Comparison of ENCODE assay signal across 9 cellular contexts in the genomic region with DNA sequence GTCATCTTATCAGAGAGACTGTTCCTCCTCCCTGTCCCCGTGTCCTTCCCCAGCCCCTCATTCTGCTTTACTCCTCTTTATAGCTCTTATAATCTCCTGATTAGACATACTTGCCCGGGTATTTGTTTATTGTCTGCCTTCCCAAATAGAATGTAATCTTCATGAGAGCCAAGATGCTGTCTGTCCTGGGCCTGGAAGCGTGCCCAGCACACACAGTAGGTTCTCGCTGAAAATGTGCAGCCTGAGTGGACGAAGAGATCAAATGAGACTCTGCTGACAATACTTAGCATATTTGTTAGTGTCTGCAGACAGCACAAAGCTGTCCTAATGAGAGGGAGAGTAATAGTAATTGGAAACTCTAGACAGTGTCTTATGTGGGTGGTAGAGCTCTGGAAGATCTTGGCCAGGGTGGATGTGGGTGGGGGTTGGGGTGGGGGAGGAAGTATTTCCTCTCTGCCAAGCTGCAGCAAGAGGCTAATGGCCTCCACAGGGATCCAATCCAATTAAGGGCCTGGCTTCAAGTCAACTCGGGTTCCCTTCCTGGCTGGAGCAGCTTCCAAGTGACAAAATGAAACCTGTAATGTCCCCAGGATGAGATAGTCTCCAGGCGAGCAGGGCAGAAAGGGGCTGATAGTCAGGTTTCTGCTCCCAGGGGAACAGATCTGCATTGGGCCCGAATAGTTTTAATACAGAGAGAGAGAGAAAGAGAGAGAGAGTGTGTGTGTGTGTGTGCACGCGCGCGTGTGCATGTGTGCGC. TPM values are rescaled to one million over a fixed set of nuclear protein-coding genes. Genes with fewer than 3 reads are reported as not detected.
DNase-seq lines count a peak whose midpoint lies in the region; ATAC-seq and TF ChIP-seq lines count a peak whose summit lies in the region.
"Had no signal": no experiment of that assay in that cellular context is flagged by ENCODE, and none has a peak within 500 bp of the region (broad histone marks: within the 10 kb centered on the region; RNA-seq: fewer than 3 reads in every experiment).

No MANE protein-coding gene starts in this region.

- H3K27ac ChIP-seq in fibroblast of lung (ENCODE audit: insufficient read depth, low read length) = peak overlapping the region; percentile 43

- H3K79me2 ChIP-seq in fibroblast of lung (ENCODE audit: control insufficient read depth, insufficient read depth, low read length) = no peaks in the 10 kb centered on the region

- peak overlapping the region; percentile 71 for H2AFZ ChIP-seq in fibroblast of lung (ENCODE audit: low read length)

- H3K9me3 Mint-ChIP-seq in naive thymus-derived CD8-positive, alpha-beta T cell = no peaks in the 10 kb centered on the region

- no peak for ATAC-seq in naive thymus-derived CD8-positive, alpha-beta T cell

- DNase-seq in DMS79 treated with DMSO at 0.1 percent for 48 hours (lab: John Stamatoyannopoulos, UW) (peak; percentile 66), NT2/D1 (ENCODE audit: low read depth, low spot score) (no peak), fibroblast of lung (ENCODE audit: low read depth in 2 of 2) (peak; percentile 71 to 77), posterior vena cava (ENCODE audit: low spot score) (peak; percentile 73), GDM1 (lab: John Stamatoyannopoulos, UW) (no peak), NOMO-1 treated with DMSO at 0.1 percent for 48 hours (lab: John Stamatoyannopoulos, UW; ENCODE audit: unreplicated experiment) (no peak)
- DNase-seq in naive thymus-derived CD8-positive, alpha-beta T cell = no peak
- no peak for DNase-seq in stimulated activated CD8-positive, alpha-beta memory T cell treated with anti-CD3 and anti-CD28 coated beads, Interleukin-4, amount 100 ng/mL, for 48 hours
- DNase-seq: NK-92 treated with Interleukin-12 subunit alpha and Interleukin-12 subunit beta, amount 100 ng/mL, for 24 hours had no signal

- H3K36me3 ChIP-seq in NT2/D1 (ENCODE audit: insufficient read depth, insufficient read length, low read length) (no peaks in the 10 kb centered on the region), fibroblast of lung (ENCODE audit: control insufficient read depth, insufficient read depth, low read length) (no peaks in the 10 kb centered on the region)

- H3K27me3 ChIP-seq in NT2/D1 (ENCODE audit: insufficient read depth, insufficient read length) = no peaks in the 10 kb centered on the region
- H3K27me3 ChIP-seq in fibroblast of lung (ENCODE audit: control insufficient read depth, insufficient read depth, low read length) = no peaks in the 10 kb centered on the region

- peak overlapping the region in 1 of 10 donors; percentile 5 for H3K27ac Mint-ChIP-seq in naive thymus-derived CD8-positive, alpha-beta T cell

- peaks cover 10% of the 10 kb centered on the region for H3K4me1 ChIP-seq in NT2/D1 (ENCODE audit: insufficient read depth, insufficient read length)
- H3K4me1 ChIP-seq in fibroblast of lung (ENCODE audit: control insufficient read depth, extremely low read depth, insufficient read depth, low read length) = peaks cover 4% of the 10 kb centered on the region

- H3K9me3 ChIP-seq in NT2/D1 (ENCODE audit: insufficient read depth, low read length) (no peaks in the 10 kb centered on the region), fibroblast of lung (ENCODE audit: control insufficient read depth, insufficient read depth, low read depth, low read length) (no peaks in the 10 kb centered on the region)

- H4K20me1 ChIP-seq in fibroblast of lung (ENCODE audit: control insufficient read depth, extremely low read depth, insufficient read depth, low read length) = no peaks in the 10 kb centered on the region

- H3K9ac ChIP-seq in NT2/D1 (ENCODE audit: insufficient read length, low read depth) = peak overlapping the region; percentile 65
- no peak overlapping the region for H3K9ac ChIP-seq in fibroblast of lung (ENCODE audit: insufficient read depth, low read length)

- H3K4me1 Mint-ChIP-seq in naive thymus-derived CD8-positive, alpha-beta T cell = peaks cover 0 to 29% (median 2%) of the 10 kb centered on the region in 4 donors

- POLR2A ChIA-PET in naive thymus-derived CD8-positive, alpha-beta T cell (lab: Charles Lee) = no interaction called here

- no peaks in the 10 kb centered on the region for H3K27me3 Mint-ChIP-seq in naive thymus-derived CD8-positive, alpha-beta T cell

- H3K4me3 ChIP-seq in NT2/D1 (ENCODE audit: insufficient read length, low read depth) (peak overlapping the region; percentile 8), fibroblast of lung (replicated peaks in 1 of 4; ENCODE audit: control extremely low read depth in 1 of 4, insufficient read depth in 1 of 4, low read depth in 3 of 4, low read length in 4 of 4) (peak overlapping the region in 1 of 4 experiments; percentile 32)

- no peak for TF ChIP-seq CTCF in fibroblast of lung (conservative IDR thresholded peaks at IDR 0.05 in 1 of 2, IDR thresholded peaks at IDR 0.05 in 1 of 2; ENCODE audit: low read depth in 1 of 2, low read length in 2 of 2)

- H3K36me3 Mint-ChIP-seq in naive thymus-derived CD8-positive, alpha-beta T cell = no peaks in the 10 kb centered on the region

- H3K4me2 ChIP-seq in fibroblast of lung (ENCODE audit: extremely low read depth, insufficient read depth, low read length) = peak overlapping the region; percentile 70

- intact Hi-C loops in posterior vena cava (cut with DNase I) = loop anchor here in 1 of 2 donors (10.0 kb wide), 1 partner anchor 51 kb away; no protein-coding TSS in a partner anchor

- H3K4me3 Mint-ChIP-seq in naive thymus-derived CD8-positive, alpha-beta T cell = no peak overlapping the region

RNA-seq across cellular contexts. Expression of a gene that starts 9.4 kb away (rescaled TPM):
- total RNA-seq in fibroblast of lung (309 and 368 TPM in 2 replicates), posterior vena cava (100 to 1,000 TPM; 566 to 848 TPM)
- 310 and 494 TPM in 2 replicates for polyA plus RNA-seq in fibroblast of lung
- 243 and 393 TPM in 2 replicates for polyA plus RNA-seq in fibroblast of lung (2012)
- 29.9 and 44.7 TPM in 2 replicates for polyA minus RNA-seq in fibroblast of lung (ENCODE audit: low replicate concordance)
- 1 to 10 TPM; 4.9 to 6.6 TPM for total RNA-seq in naive thymus-derived CD8-positive, alpha-beta T cell
- under 1 TPM; 0.07 to 0.50 (median 0.11) TPM for polyA plus RNA-seq in naive thymus-derived CD8-positive, alpha-beta T cell

Comparison
In these comparisons a context has a peak if more than half of its experiments do, and no peak if none do; other contexts are left out.
1. DNase-seq: peak in DMS79 treated with DMSO at 0.1 percent for 48 hours (single experiment), fibroblast of lung (2 of 2) and posterior vena cava (single experiment); none in NT2/D1 (single experiment), naive thymus-derived CD8-positive, alpha-beta T cell (0 of 10), GDM1 (single experiment), stimulated activated CD8-positive, alpha-beta memory T cell treated with anti-CD3 and anti-CD28 coated beads, Interleukin-4, amount 100 ng/mL, for 48 hours (single experiment) and NOMO-1 treated with DMSO at 0.1 percent for 48 hours (single experiment).
2. RNA of a gene that starts 9.4 kb away (total RNA-seq): 566 to 848 TPM in posterior vena cava and 309 to 368 TPM in fibroblast of lung; 4.9 to 6.6 TPM in naive thymus-derived CD8-positive, alpha-beta T cell; every median in the first group is over 10 times any median in the second.